Comparison of ENCODE assay signal across 22 cellular contexts in genomic region chr22:31144223-31144622, GRCh38. TPM values are rescaled to one million over a fixed set of nuclear protein-coding genes. Genes with fewer than 3 reads are reported as not detected.
DNase-seq lines count a peak whose midpoint lies in the region; ATAC-seq, FAIRE-seq and TF ChIP-seq lines count a peak whose summit lies in the region.
"Had no signal": no experiment of that assay in that cellular context is flagged by ENCODE, and none has a peak within 500 bp of the region (broad histone marks: within the 10 kb centered on the region; RNA-seq: fewer than 3 reads in every experiment).

No MANE protein-coding gene starts in this region.

- DNase-seq in activated naive CD4-positive, alpha-beta T cell treated with anti-CD3 and anti-CD28 coated beads, Interleukin-2, amount 50 U/mL, for 72 hours (ENCODE audit: low spot score in 2 of 2), result no peak
- no peak for DNase-seq in activated naive CD4-positive, alpha-beta T cell (lab: John Stamatoyannopoulos, UW)
- DNase-seq in M059J (ENCODE audit: low read depth) (peak; percentile 44), epithelial cell of prostate (ENCODE audit: low read depth, low spot score) (peak; percentile 34), small intestine (peak; percentile 54), endothelial cell (ENCODE audit: low spot score) (no peak)
- no peak for DNase-seq in effector CD8-positive, alpha-beta T cell (lab: John Stamatoyannopoulos, UW)
- DNase-seq: activated CD4-positive, alpha-beta memory T cell treated with anti-CD3 and anti-CD28 coated beads, Interleukin-2, amount 10 ng/mL, durations not matched to agents 7 days and 5 days; cortex of kidney; left lung; NCI-H187 treated with DMSO at 0.1 percent for 48 hours; NCI-H524 treated with DMSO at 0.1 percent for 48 hours; spleen; stimulated activated naive CD4-positive, alpha-beta T cell treated with Interleukin-2 at 50 U/mL for 16 hours had no signal

- no peaks in the 10 kb centered on the region for H3K4me1 ChIP-seq in small intestine (ENCODE audit: control insufficient read depth in 2 of 2, insufficient read depth in 1 of 2, low read depth in 1 of 2, low read length in 1 of 2)
- H3K4me1 ChIP-seq: left lung had no signal

- no peak overlapping the region for H3K4me3 ChIP-seq in small intestine (ENCODE audit: low read depth in 1 of 2, low read length in 2 of 2)
- H3K4me3 ChIP-seq: ascending aorta, left lung, pancreas, PC-9, spleen had no signal

- no peak for FAIRE-seq in small intestine (lab: Jason Lieb, UNC)
- FAIRE-seq: D721Med, GM18507, pancreas, TTC549 had no signal

- peak overlapping the region in 1 of 2 donors; percentile 18 for H3K27ac Mint-ChIP-seq in activated naive CD4-positive, alpha-beta T cell treated with anti-CD3 and anti-CD28 coated beads, Interleukin-2, amount 50 U/mL, for 72 hours
- no peak overlapping the region for H3K27ac Mint-ChIP-seq in endothelial cell (ENCODE audit: unreplicated experiment)
- H3K27ac Mint-ChIP-seq: activated CD4-positive, alpha-beta memory T cell treated with anti-CD3 and anti-CD28 coated beads, Interleukin-2, amount 10 ng/mL, durations not matched to agents 7 days and 5 days had no signal

- H3K27me3 ChIP-seq in small intestine (ENCODE audit: control insufficient read depth in 2 of 2, insufficient read depth in 2 of 2, low read length in 2 of 2), result peaks cover 0 to 7% of the 10 kb centered on the region in 2 donors
- H3K27me3 ChIP-seq: ascending aorta, pancreas had no signal

- H3K27me3 Mint-ChIP-seq in endothelial cell (ENCODE audit: unreplicated experiment), result peaks cover 7% of the 10 kb centered on the region

- H3K27ac ChIP-seq in epithelial cell of prostate (peak overlapping the region; percentile 45), small intestine (ENCODE audit: low read depth in 1 of 2, low read length in 1 of 2) (no peak overlapping the region)
- H3K27ac ChIP-seq: ascending aorta, left lung, pancreas, PC-9, spleen had no signal

- H3K36me3 ChIP-seq in small intestine (ENCODE audit: control insufficient read depth in 2 of 2, insufficient read depth in 2 of 2, low read length in 2 of 2), result no peaks in the 10 kb centered on the region
- H3K36me3 ChIP-seq: ascending aorta, left lung, pancreas, spleen had no signal

- TF ChIP-seq CTCF in endothelial cell (IDR thresholded peaks at IDR 0.05; ENCODE audit: unreplicated experiment), result no peak

- H3K4me1 Mint-ChIP-seq in endothelial cell (ENCODE audit: unreplicated experiment), result peaks cover 10% of the 10 kb centered on the region

- peaks cover 0 to 3% of the 10 kb centered on the region in 2 donors for H3K9me3 Mint-ChIP-seq in activated naive CD4-positive, alpha-beta T cell treated with anti-CD3 and anti-CD28 coated beads, Interleukin-2, amount 50 U/mL, for 72 hours
- no peaks in the 10 kb centered on the region for H3K9me3 Mint-ChIP-seq in endothelial cell (ENCODE audit: unreplicated experiment)
- H3K9me3 Mint-ChIP-seq: activated CD4-positive, alpha-beta memory T cell treated with anti-CD3 and anti-CD28 coated beads, Interleukin-2, amount 10 ng/mL, durations not matched to agents 7 days and 5 days had no signal

- H3K4me3 Mint-ChIP-seq in endothelial cell (ENCODE audit: unreplicated experiment), result no peak overlapping the region
- H3K4me3 Mint-ChIP-seq: activated CD4-positive, alpha-beta memory T cell treated with anti-CD3 and anti-CD28 coated beads, Interleukin-2, amount 10 ng/mL, durations not matched to agents 7 days and 5 days had no signal

- no peaks in the 10 kb centered on the region for H3K36me3 Mint-ChIP-seq in activated naive CD4-positive, alpha-beta T cell treated with anti-CD3 and anti-CD28 coated beads, Interleukin-2, amount 50 U/mL, for 72 hours
- H3K36me3 Mint-ChIP-seq in endothelial cell (ENCODE audit: low read depth, unreplicated experiment), result peaks cover 7% of the 10 kb centered on the region

- no peaks in the 10 kb centered on the region for H3K9me3 ChIP-seq in small intestine (ENCODE audit: control insufficient read depth, low read depth)
- H3K9me3 ChIP-seq: ascending aorta, pancreas had no signal

- peak; percentile 72 to 86 for ATAC-seq in activated naive CD4-positive, alpha-beta T cell treated with anti-CD3 and anti-CD28 coated beads, Interleukin-2, amount 50 U/mL, for 72 hours
- no peak for ATAC-seq in HG03095 (IDR thresholded peaks at IDR 0.05; ENCODE audit: unreplicated experiment)
- ATAC-seq: left lung, pancreas had no signal

RNA-seq across cellular contexts. Expression of gene PLA2G3, which starts 3.9 kb away (rescaled TPM):
- total RNA-seq in activated naive CD4-positive, alpha-beta T cell treated with anti-CD3 and anti-CD28 coated beads, Interleukin-2, amount 50 U/mL, for 72 hours, result not detected
- not detected in 2 replicates for total RNA-seq in M059J (2014; rRNA removed; shearing (Covaris generic))
- 1 to 10 TPM in 1 of 3 donors, not detected in 2; 4.2 TPM for polyA plus RNA-seq in small intestine
- 2.8 TPM for total RNA-seq in endothelial cell (ENCODE audit: unreplicated experiment)
- total RNA-seq: activated CD4-positive, alpha-beta memory T cell treated with anti-CD3 and anti-CD28 coated beads, Interleukin-2, amount 10 ng/mL, durations not matched to agents 7 days and 5 days; ascending aorta; pancreas; PC-9; spleen; ureter had no signal
- polyA plus RNA-seq: spleen had no signal

RNA-seq across cellular contexts. Expression of gene RNF185, which starts 15.8 kb away (rescaled TPM):
- 10 to 100 TPM; 14.5 to 23.9 TPM for total RNA-seq in activated naive CD4-positive, alpha-beta T cell treated with anti-CD3 and anti-CD28 coated beads, Interleukin-2, amount 50 U/mL, for 72 hours
- 19.8 and 21.8 TPM in 2 replicates for total RNA-seq in M059J (2014; rRNA removed; shearing (Covaris generic))
- polyA plus RNA-seq in small intestine, result 10 to 100 TPM; 18.3 to 34.9 (median 30.8) TPM
- total RNA-seq in endothelial cell (ENCODE audit: unreplicated experiment), result 30.9 TPM

RNA-seq across cellular contexts. Expression of gene INPP5J, which starts 21.5 kb away (rescaled TPM):
- total RNA-seq in activated naive CD4-positive, alpha-beta T cell treated with anti-CD3 and anti-CD28 coated beads, Interleukin-2, amount 50 U/mL, for 72 hours, result under 1 TPM; 0.32 to 0.43 TPM
- total RNA-seq in M059J (2014; rRNA removed; shearing (Covaris generic)), result 0.49 TPM in 1 of 2 replicates, not detected in the other
- 10 to 100 TPM; 12.2 to 93.7 (median 81.9) TPM for polyA plus RNA-seq in small intestine
- 2.8 TPM for total RNA-seq in endothelial cell (ENCODE audit: unreplicated experiment)
- total RNA-seq: activated CD4-positive, alpha-beta memory T cell treated with anti-CD3 and anti-CD28 coated beads, Interleukin-2, amount 10 ng/mL, durations not matched to agents 7 days and 5 days had no signal

RNA-seq across cellular contexts. Expression of gene SELENOM, which starts 36.9 kb away (rescaled TPM):
- total RNA-seq in activated naive CD4-positive, alpha-beta T cell treated with anti-CD3 and anti-CD28 coated beads, Interleukin-2, amount 50 U/mL, for 72 hours, result 10 to 100 TPM in 1 of 2 donors, 1 to 10 TPM in 1; 7.0 to 10.2 TPM
- total RNA-seq in M059J (2014; rRNA removed; shearing (Covaris generic)), result 6.0 and 8.8 TPM in 2 replicates
- polyA plus RNA-seq in small intestine, result 100 to 1,000 TPM in 1 of 3 donors, 10 to 100 TPM in 2; 14.8 to 163 (median 90.0) TPM
- 35.4 TPM for total RNA-seq in endothelial cell (ENCODE audit: unreplicated experiment)

Comparison
In these comparisons a context has a peak if more than half of its experiments do, and no peak if none do; other contexts are left out.
1. DNase-seq: peak in M059J (single experiment), epithelial cell of prostate (single experiment) and small intestine (single experiment); none in activated naive CD4-positive, alpha-beta T cell treated with anti-CD3 and anti-CD28 coated beads, Interleukin-2, amount 50 U/mL, for 72 hours (0 of 2), activated naive CD4-positive, alpha-beta T cell (0 of 4), effector CD8-positive, alpha-beta T cell (single experiment) and endothelial cell (single experiment).